Comparison of ENCODE assay signal across 24 cellular contexts in the genomic region with DNA sequence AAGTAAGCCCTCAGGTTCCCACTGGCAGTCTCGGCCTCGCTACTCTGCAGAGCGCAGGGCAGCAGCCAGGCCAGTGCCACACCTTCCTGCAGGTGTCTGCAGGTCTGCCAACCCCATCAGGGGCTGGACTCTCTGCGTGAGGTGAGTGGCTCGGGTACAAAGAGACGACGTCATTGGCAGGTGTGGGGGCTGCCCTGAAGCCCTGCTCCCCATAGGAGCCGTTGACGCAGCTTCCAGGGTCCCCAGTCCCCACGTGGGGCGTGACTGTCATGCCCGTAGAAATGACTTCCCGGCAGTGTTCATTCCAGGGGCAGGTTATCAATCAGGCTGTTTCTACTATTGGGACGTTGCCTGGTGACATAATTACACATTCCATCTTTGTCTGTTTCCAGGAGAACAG. TPM values are rescaled to one million over a fixed set of nuclear protein-coding genes. Genes with fewer than 3 reads are reported as not detected.
A peak's percentile ranks its signal among the peaks of the same experiment; 100 is the strongest.
DNase-seq lines count a peak whose midpoint lies in the region; ATAC-seq, FAIRE-seq and TF ChIP-seq lines count a peak whose summit lies in the region.
"Had no signal": no experiment of that assay in that cellular context is flagged by ENCODE, and none has a peak within 500 bp of the region (broad histone marks: within the 10 kb centered on the region; RNA-seq: fewer than 3 reads in every experiment).

No MANE protein-coding gene starts in this region.

- no peak overlapping the region for H3K9ac ChIP-seq in keratinocyte (ENCODE audit: control insufficient read depth, extremely low read depth, insufficient read depth, low read length)
- no peak overlapping the region for H3K9ac ChIP-seq in neural cell (ENCODE audit: low read length)
- H3K9ac ChIP-seq: KMS-11 had no signal

- TF ChIP-seq EP300 in neural cell (conservative IDR thresholded peaks at IDR 0.05; ENCODE audit: poor library complexity, severe bottlenecking): peak; percentile 6

- TF ChIP-seq CTCF in body of pancreas (IDR thresholded peaks at IDR 0.05) (no peak), keratinocyte (optimal IDR thresholded peaks at IDR 0.05 in 1 of 3, IDR thresholded peaks at IDR 0.05 in 1 of 3, conservative IDR thresholded peaks at IDR 0.05 in 1 of 3; ENCODE audit: extremely low read depth in 1 of 3, insufficient read depth in 2 of 3, low read length in 3 of 3) (no peak), neural cell (IDR thresholded peaks at IDR 0.05; ENCODE audit: poor library complexity, severe bottlenecking) (no peak), type B pancreatic cell (conservative IDR thresholded peaks at IDR 0.05) (no peak), thyroid gland (IDR thresholded peaks at IDR 0.05) (no peak)

- H3K4me3 Mint-ChIP-seq in type B pancreatic cell: no peak overlapping the region
- no peak overlapping the region for H3K4me3 Mint-ChIP-seq in immature natural killer cell
- H3K4me3 Mint-ChIP-seq: CD4-positive, CD25-positive, alpha-beta regulatory T cell had no signal

- no peaks in the 10 kb centered on the region for H4K20me1 ChIP-seq in keratinocyte (ENCODE audit: control insufficient read depth, extremely low read depth, insufficient read depth, low read length)
- no peaks in the 10 kb centered on the region for H4K20me1 ChIP-seq in neural cell (ENCODE audit: insufficient read depth)

- WGBS in body of pancreas, 2 donors: 10 to 30% methylated on average over 11 to 14 of the region's 14 CpGs
- 71 to 82% methylated on average over 8 to 11 of the region's 14 CpGs for WGBS in thyroid gland, 2 donors

- no peak for TF ChIP-seq POLR2A in body of pancreas (IDR thresholded peaks at IDR 0.05)
- no peak for TF ChIP-seq POLR2A in thyroid gland (IDR thresholded peaks at IDR 0.05)

- DNase-seq in body of pancreas (peak; percentile 22 to 56 (median 46)), keratinocyte (ENCODE audit: low read depth, low spot score) (no peak), type B pancreatic cell (ENCODE audit: extremely low spot score, unreplicated experiment) (no peak), immature natural killer cell (no peak), NCI-H2081 treated with DMSO at 0.1 percent for 48 hours (lab: John Stamatoyannopoulos, UW) (no peak), thyroid gland (no peak)
- DNase-seq: CD4-positive, CD25-positive, alpha-beta regulatory T cell; DMS79; IMR-90; MV-4-11; NCI-H1105 treated with DMSO at 0.1 percent for 48 hours; NCI-H1694; NCI-H2081; NCI-H774; Peyer's patch; SJCRH30 had no signal

- peak overlapping the region; percentile 7 for H3K27ac Mint-ChIP-seq in type B pancreatic cell
- no peak overlapping the region for H3K27ac Mint-ChIP-seq in immature natural killer cell
- H3K27ac Mint-ChIP-seq: CD4-positive, CD25-positive, alpha-beta regulatory T cell had no signal

- H3K4me1 ChIP-seq in body of pancreas: peaks cover 15% of the 10 kb centered on the region
- H3K4me1 ChIP-seq in keratinocyte (ENCODE audit: control insufficient read depth, extremely low read depth, insufficient read depth, low read length): peaks cover 13% of the 10 kb centered on the region
- H3K4me1 ChIP-seq in thyroid gland: no peaks in the 10 kb centered on the region
- H3K4me1 ChIP-seq: Peyer's patch, SJCRH30 had no signal

- no peak for FAIRE-seq in keratinocyte (lab: Jason Lieb, UNC)
- FAIRE-seq: H1, HTR-8/SVneo had no signal

- peak overlapping the region; percentile 78 for H2AFZ ChIP-seq in keratinocyte (ENCODE audit: control insufficient read depth, low read length)
- no peak overlapping the region for H2AFZ ChIP-seq in neural cell (ENCODE audit: low read depth, low read length)

- H3K36me3 ChIP-seq in body of pancreas (replicated peaks in 1 of 2; ENCODE audit: insufficient read depth in 1 of 2, low read depth in 2 of 2) (no peaks in the 10 kb centered on the region), keratinocyte (ENCODE audit: control insufficient read depth in 2 of 2, extremely low read depth in 1 of 2, insufficient read depth in 2 of 2, low read length in 2 of 2) (no peaks in the 10 kb centered on the region), neural cell (ENCODE audit: insufficient read depth, low read length) (no peaks in the 10 kb centered on the region), thyroid gland (no peaks in the 10 kb centered on the region)
- H3K36me3 ChIP-seq: Peyer's patch, SJCRH30 had no signal

- H3K9me3 ChIP-seq in body of pancreas (no peaks in the 10 kb centered on the region), keratinocyte (ENCODE audit: control insufficient read depth, low read depth, low read length) (no peaks in the 10 kb centered on the region), neural cell (ENCODE audit: low read length) (no peaks in the 10 kb centered on the region), thyroid gland (no peaks in the 10 kb centered on the region)
- H3K9me3 ChIP-seq: Peyer's patch, SJCRH30 had no signal

- no peaks in the 10 kb centered on the region for H3K9me2 ChIP-seq in neural cell (ENCODE audit: insufficient read depth, low read length)

- H3K4me1 Mint-ChIP-seq in type B pancreatic cell (ENCODE audit: unreplicated experiment): peaks cover 11% of the 10 kb centered on the region
- H3K4me1 Mint-ChIP-seq in immature natural killer cell: no peaks in the 10 kb centered on the region

- H3K9me3 Mint-ChIP-seq in type B pancreatic cell (peaks cover 10% of the 10 kb centered on the region), immature natural killer cell (peaks cover 0 to 2% (median 0%) of the 10 kb centered on the region in 6 donors)

- intact Hi-C loops in body of pancreas (cut with DNase I) (no loop called here), thyroid gland (cut with DNase I) (no loop called here)

- TF ChIP-seq RAD21 in neural cell (conservative IDR thresholded peaks at IDR 0.05): no peak

- H3K4me2 ChIP-seq in keratinocyte (ENCODE audit: control insufficient read depth, extremely low read depth, insufficient read depth, low read depth, low read length) (peak overlapping the region; percentile 66), neural cell (ENCODE audit: low read length) (no peak overlapping the region)
- H3K4me2 ChIP-seq: KMS-11 had no signal

- H3K4me3 ChIP-seq in body of pancreas: no peak overlapping the region
- H3K4me3 ChIP-seq in keratinocyte (ENCODE audit: control insufficient read depth in 2 of 3, extremely low read depth in 1 of 3, insufficient read depth in 2 of 3, low read depth in 1 of 3, low read length in 3 of 3): no peak overlapping the region
- H3K4me3 ChIP-seq in neural cell (ENCODE audit: low read length): no peak overlapping the region
- H3K4me3 ChIP-seq in thyroid gland (replicated peaks in 1 of 3): no peak overlapping the region
- H3K4me3 ChIP-seq: Peyer's patch, SJCRH30 had no signal

- H3K27ac ChIP-seq in body of pancreas (peak overlapping the region in 1 of 4 donors; percentile 35), keratinocyte (ENCODE audit: control insufficient read depth, insufficient read depth, low read length) (no peak overlapping the region), neural cell (ENCODE audit: low read length) (no peak overlapping the region), thyroid gland (no peak overlapping the region)
- H3K27ac ChIP-seq: KMS-11, Peyer's patch, SJCRH30 had no signal

- H3K27me3 ChIP-seq in body of pancreas: no peaks in the 10 kb centered on the region
- H3K27me3 ChIP-seq in keratinocyte (ENCODE audit: control insufficient read depth, extremely low read depth, insufficient read depth, low read length): no peaks in the 10 kb centered on the region
- H3K27me3 ChIP-seq in neural cell (ENCODE audit: insufficient read depth, low read depth, low read length): no peaks in the 10 kb centered on the region
- no peaks in the 10 kb centered on the region for H3K27me3 ChIP-seq in thyroid gland
- H3K27me3 ChIP-seq: Peyer's patch had no signal

- H3K36me3 Mint-ChIP-seq in type B pancreatic cell: no peaks in the 10 kb centered on the region
- H3K36me3 Mint-ChIP-seq in immature natural killer cell: no peaks in the 10 kb centered on the region
- H3K36me3 Mint-ChIP-seq: CD4-positive, CD25-positive, alpha-beta regulatory T cell had no signal

- no peaks in the 10 kb centered on the region for H3F3A ChIP-seq in neural cell (ENCODE audit: insufficient read depth, low read length, poor library complexity, severe bottlenecking)

- H3K27me3 Mint-ChIP-seq in type B pancreatic cell (peaks cover 8% of the 10 kb centered on the region), immature natural killer cell (ENCODE audit: low read depth in 3 of 3) (peaks cover 0 to 7% (median 4%) of the 10 kb centered on the region in 3 donors)

- peak; percentile 77 for ATAC-seq in body of pancreas
- ATAC-seq: HCT116 had no signal

- H3K79me2 ChIP-seq in keratinocyte (ENCODE audit: control insufficient read depth, insufficient read depth, low read length) (no peaks in the 10 kb centered on the region), neural cell (replicated peaks; ENCODE audit: insufficient read depth, low read length) (no peaks in the 10 kb centered on the region)

- dilution Hi-C loops in keratinocyte (cut with MboI; ENCODE audit: extremely low pct_ligation_motif_present, low sequenced_read_pairs): no loop called here

- no peaks in the 10 kb centered on the region for H3K9me1 ChIP-seq in keratinocyte (ENCODE audit: control insufficient read depth, extremely low read depth, insufficient read depth, low read length)

RNA-seq across cellular contexts. Expression of gene GJB6, which starts 15.3 kb away (rescaled TPM):
- total RNA-seq in body of pancreas: not detected
- polyA plus RNA-seq in keratinocyte: 6.1 to 13.6 TPM (median 11.2 TPM) in 3 replicates
- 68.8 TPM for polyA plus RNA-seq in keratinocyte (2011; ENCODE audit: low read depth)
- polyA plus RNA-seq in keratinocyte (2011; cell fraction: cytosol; rRNA removed): 4.8 and 6.3 TPM in 2 replicates
- polyA plus RNA-seq in keratinocyte (2011; cell fraction: nucleus; rRNA removed): 13.8 and 16.2 TPM in 2 replicates
- polyA plus RNA-seq in keratinocyte (2012; ENCODE audit: low replicate concordance): 6.8 and 102 TPM in 2 replicates
- polyA minus RNA-seq in keratinocyte: 2.7 to 9.4 TPM (median 6.4 TPM) in 3 replicates
- polyA minus RNA-seq in keratinocyte (2011; cell fraction: cytosol; rRNA and poly(A)+ RNA removed): 1.7 TPM
- polyA minus RNA-seq in keratinocyte (2011; cell fraction: nucleus; rRNA and poly(A)+ RNA removed): 4.7 and 9.6 TPM in 2 replicates
- polyA plus RNA-seq in neural cell: not detected in 2 replicates
- polyA minus RNA-seq in neural cell: not detected in 2 replicates
- total RNA-seq in type B pancreatic cell (ENCODE audit: low replicate concordance): 7.7 and 14.8 TPM in 2 replicates
- not detected for polyA plus RNA-seq in immature natural killer cell
- total RNA-seq in thyroid gland: 1 to 10 TPM in 3 of 4 donors, under 1 TPM in 1; 0.54 to 4.3 (median 1.7) TPM
- total RNA-seq: H1, IMR-90, NCI-H460, OCI-LY7, Peyer's patch, SJCRH30 had no signal
- polyA plus RNA-seq: BJ, H1, IMR-90 had no signal

RNA-seq across cellular contexts. Expression of gene GJB2, which starts 54.7 kb away (rescaled TPM):
- total RNA-seq in body of pancreas (1 to 10 TPM in 1 of 2 donors, under 1 TPM in 1; 0.78 to 2.3 TPM), type B pancreatic cell (ENCODE audit: low replicate concordance) (14.3 and 17.0 TPM in 2 replicates), thyroid gland (1 to 10 TPM in 2 of 4 donors, under 1 TPM in 2; 0.46 to 3.1 (median 1.4) TPM)
- polyA plus RNA-seq in keratinocyte (364 to 604 TPM (median 374 TPM) in 3 replicates), neural cell (not detected in 2 replicates), immature natural killer cell (not detected)
- polyA plus RNA-seq in keratinocyte (2011; ENCODE audit: low read depth): 198 TPM
- polyA plus RNA-seq in keratinocyte (2011; cell fraction: cytosol; rRNA removed): 333 and 385 TPM in 2 replicates
- 582 and 627 TPM in 2 replicates for polyA plus RNA-seq in keratinocyte (2011; cell fraction: nucleus; rRNA removed)
- polyA plus RNA-seq in keratinocyte (2012; ENCODE audit: low replicate concordance): 265 and 800 TPM in 2 replicates
- polyA minus RNA-seq in keratinocyte (246 to 619 TPM (median 333 TPM) in 3 replicates), neural cell (not detected in 2 replicates)
- 223 TPM for polyA minus RNA-seq in keratinocyte (2011; cell fraction: cytosol; rRNA and poly(A)+ RNA removed)
- 156 and 373 TPM in 2 replicates for polyA minus RNA-seq in keratinocyte (2011; cell fraction: nucleus; rRNA and poly(A)+ RNA removed)
- total RNA-seq: CD4-positive, CD25-positive, alpha-beta regulatory T cell; OCI-LY7; SJCRH30 had no signal
- polyA plus RNA-seq: BJ; CD4-positive, CD25-positive, alpha-beta regulatory T cell had no signal

Comparison
In these comparisons a context has a peak if more than half of its experiments do, and no peak if none do; other contexts are left out.
1. DNase-seq: peak in body of pancreas (4 of 4); none in keratinocyte (single experiment), type B pancreatic cell (single experiment), immature natural killer cell (0 of 3), NCI-H2081 treated with DMSO at 0.1 percent for 48 hours (single experiment) and thyroid gland (0 of 2).